In the genomic region with DNA sequence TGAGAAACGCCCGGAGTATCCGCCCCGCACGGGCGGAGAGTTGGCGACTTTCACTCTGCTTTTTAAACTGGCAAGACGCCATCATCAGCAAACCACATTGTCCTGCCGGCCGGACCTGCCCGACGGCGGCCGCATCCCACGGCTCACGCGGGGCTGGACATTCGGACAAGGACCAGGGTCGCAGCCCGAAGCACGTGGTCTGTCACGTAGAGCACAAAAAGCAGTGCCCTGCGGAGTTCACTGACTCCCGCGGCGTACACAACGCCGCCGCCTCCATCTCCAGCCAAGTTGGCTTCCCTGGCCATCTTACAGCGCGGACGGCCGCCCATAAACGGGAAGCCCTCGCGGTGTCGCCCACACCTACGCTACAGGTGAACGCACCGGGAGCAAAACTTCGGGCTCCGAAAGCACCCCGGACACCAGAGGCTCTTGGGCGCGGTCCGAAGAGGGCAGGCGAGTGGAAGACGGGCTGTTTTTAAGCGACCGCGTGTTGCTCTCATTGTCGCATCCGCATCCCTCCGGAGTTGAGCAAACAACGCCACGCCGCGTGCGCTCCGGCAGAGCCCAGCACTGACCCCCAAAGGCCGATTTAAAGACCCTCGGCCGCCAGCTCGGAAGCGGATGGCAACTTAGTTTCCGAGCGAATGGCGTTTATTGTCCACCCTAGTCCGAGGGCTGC, we compare ENCODE assay signal across 1 cellular context.
TF ChIP-seq lines count a peak whose summit lies in the region.

No MANE protein-coding gene starts in this region.

TF ChIP-seq in HEK293, 187 proteins besides CTCF, POLR2A, EP300 and RAD21 (continued from another document and continues in another):
- TF ChIP-seq, protein P1, sequence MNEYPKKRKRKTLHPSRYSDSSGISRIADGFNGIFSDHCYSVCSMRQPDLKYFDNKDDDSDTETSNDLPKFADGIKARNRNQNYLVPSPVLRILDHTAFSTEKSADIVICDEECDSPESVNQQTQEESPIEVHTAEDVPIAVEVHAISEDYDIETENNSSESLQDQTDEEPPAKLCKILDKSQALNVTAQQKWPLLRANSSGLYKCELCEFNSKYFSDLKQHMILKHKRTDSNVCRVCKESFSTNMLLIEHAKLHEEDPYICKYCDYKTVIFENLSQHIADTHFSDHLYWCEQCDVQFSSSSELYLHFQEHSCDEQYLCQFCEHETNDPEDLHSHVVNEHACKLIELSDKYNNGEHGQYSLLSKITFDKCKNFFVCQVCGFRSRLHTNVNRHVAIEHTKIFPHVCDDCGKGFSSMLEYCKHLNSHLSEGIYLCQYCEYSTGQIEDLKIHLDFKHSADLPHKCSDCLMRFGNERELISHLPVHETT (tag by site-specific recombination; IDR thresholded peaks at IDR 0.05): no peak
- TF ChIP-seq, protein P2, sequence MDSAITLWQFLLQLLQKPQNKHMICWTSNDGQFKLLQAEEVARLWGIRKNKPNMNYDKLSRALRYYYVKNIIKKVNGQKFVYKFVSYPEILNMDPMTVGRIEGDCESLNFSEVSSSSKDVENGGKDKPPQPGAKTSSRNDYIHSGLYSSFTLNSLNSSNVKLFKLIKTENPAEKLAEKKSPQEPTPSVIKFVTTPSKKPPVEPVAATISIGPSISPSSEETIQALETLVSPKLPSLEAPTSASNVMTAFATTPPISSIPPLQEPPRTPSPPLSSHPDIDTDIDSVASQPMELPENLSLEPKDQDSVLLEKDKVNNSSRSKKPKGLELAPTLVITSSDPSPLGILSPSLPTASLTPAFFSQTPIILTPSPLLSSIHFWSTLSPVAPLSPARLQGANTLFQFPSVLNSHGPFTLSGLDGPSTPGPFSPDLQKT (IDR thresholded peaks at IDR 0.05; ENCODE audit: borderline replicate concordance, low read depth, low read length): no peak
- TF ChIP-seq KLF7 (tag by site-specific recombination; IDR thresholded peaks at IDR 0.05; ENCODE audit: borderline replicate concordance) (no peak), ZFHX2 (tag by site-specific recombination; conservative IDR thresholded peaks at IDR 0.05) (no peak), ZNF777 (tag by site-specific recombination; IDR thresholded peaks at IDR 0.05; ENCODE audit: borderline replicate concordance) (peak; percentile 53; the same call in 1 of the 2 replicates), ZBTB7A (tag by site-specific recombination; IDR thresholded peaks at IDR 0.05; ENCODE audit: low read depth) (no peak), ZNF596 (tag by site-specific recombination; IDR thresholded peaks at IDR 0.05) (no peak), KLF10 (tag by site-specific recombination; IDR thresholded peaks at IDR 0.05) (no peak), ZIC2 (tag by site-specific recombination; IDR thresholded peaks at IDR 0.05) (peak; percentile 54), ZNF785 (tag by site-specific recombination; IDR thresholded peaks at IDR 0.05) (no peak), ZXDB (tag by site-specific recombination; IDR thresholded peaks at IDR 0.05) (peak; percentile 4; the same call in 1 of the 2 replicates), ZNF416 (tag by site-specific recombination; IDR thresholded peaks at IDR 0.05) (no peak), ZNF48 (tag by site-specific recombination; IDR thresholded peaks at IDR 0.05) (no peak), KLF8 (tag by site-specific recombination; IDR thresholded peaks at IDR 0.05) (peak; percentile 28; the same call in 1 of the 2 replicates), ZNF202 (tag by site-specific recombination; IDR thresholded peaks at IDR 0.05; ENCODE audit: borderline replicate concordance) (no peak), ZSCAN30 (tag by site-specific recombination; IDR thresholded peaks at IDR 0.05) (peak; percentile 13; the same call in 1 of the 2 replicates), PRDM1 (tag by site-specific recombination; IDR thresholded peaks at IDR 0.05) (peak; percentile 48), ZNF501 (tag by site-specific recombination; IDR thresholded peaks at IDR 0.05) (no peak), BCL11A (tag by site-specific recombination; IDR thresholded peaks at IDR 0.05; ENCODE audit: low read depth) (peak; percentile 35; the same call in 1 of the 2 replicates), ZNF311 (tag by site-specific recombination; IDR thresholded peaks at IDR 0.05; ENCODE audit: borderline replicate concordance) (no peak), SP3 (tag by site-specific recombination; IDR thresholded peaks at IDR 0.05) (peak; percentile 30; the same call in 1 of the 2 replicates), GLIS2 (tag by site-specific recombination; IDR thresholded peaks at IDR 0.05) (peak; percentile 49), ZNF549 (tag by site-specific recombination; IDR thresholded peaks at IDR 0.05) (no peak), ZEB2 (tag by site-specific recombination; IDR thresholded peaks at IDR 0.05) (peak; percentile 34; the same call in 1 of the 2 replicates), RBAK (tag by site-specific recombination; IDR thresholded peaks at IDR 0.05) (no peak), ZNF24 (tag by site-specific recombination; IDR thresholded peaks at IDR 0.05) (no peak), ZNF624 (tag by site-specific recombination; IDR thresholded peaks at IDR 0.05) (0 out of 2 replicates have a peak, but pooled peaks have one; percentile 8), GLIS1 (tag by site-specific recombination; IDR thresholded peaks at IDR 0.05) (0 out of 2 replicates have a peak, but pooled peaks have one; percentile 27), KLF9 (tag by site-specific recombination; IDR thresholded peaks at IDR 0.05; ENCODE audit: low read depth) (no peak), ZNF174 (tag by site-specific recombination; IDR thresholded peaks at IDR 0.05) (no peak), FEZF1 (tag by site-specific recombination; IDR thresholded peaks at IDR 0.05) (no peak), WT1 (tag by site-specific recombination; IDR thresholded peaks at IDR 0.05) (no peak; the same call in 1 of the 2 replicates), ZNF335 (tag by site-specific recombination; conservative IDR thresholded peaks at IDR 0.05) (peak; percentile 75), SALL2 (tag by site-specific recombination; IDR thresholded peaks at IDR 0.05; ENCODE audit: borderline replicate concordance) (no peak)
- TF ChIP-seq, protein P3, sequence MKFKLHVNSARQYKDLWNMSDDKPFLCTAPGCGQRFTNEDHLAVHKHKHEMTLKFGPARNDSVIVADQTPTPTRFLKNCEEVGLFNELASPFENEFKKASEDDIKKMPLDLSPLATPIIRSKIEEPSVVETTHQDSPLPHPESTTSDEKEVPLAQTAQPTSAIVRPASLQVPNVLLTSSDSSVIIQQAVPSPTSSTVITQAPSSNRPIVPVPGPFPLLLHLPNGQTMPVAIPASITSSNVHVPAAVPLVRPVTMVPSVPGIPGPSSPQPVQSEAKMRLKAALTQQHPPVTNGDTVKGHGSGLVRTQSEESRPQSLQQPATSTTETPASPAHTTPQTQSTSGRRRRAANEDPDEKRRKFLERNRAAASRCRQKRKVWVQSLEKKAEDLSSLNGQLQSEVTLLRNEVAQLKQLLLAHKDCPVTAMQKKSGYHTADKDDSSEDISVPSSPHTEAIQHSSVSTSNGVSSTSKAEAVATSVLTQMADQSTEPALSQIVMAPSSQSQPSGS (tag by site-specific recombination; IDR thresholded peaks at IDR 0.05; ENCODE audit: low read depth): no peak
- TF ChIP-seq, protein P4, sequence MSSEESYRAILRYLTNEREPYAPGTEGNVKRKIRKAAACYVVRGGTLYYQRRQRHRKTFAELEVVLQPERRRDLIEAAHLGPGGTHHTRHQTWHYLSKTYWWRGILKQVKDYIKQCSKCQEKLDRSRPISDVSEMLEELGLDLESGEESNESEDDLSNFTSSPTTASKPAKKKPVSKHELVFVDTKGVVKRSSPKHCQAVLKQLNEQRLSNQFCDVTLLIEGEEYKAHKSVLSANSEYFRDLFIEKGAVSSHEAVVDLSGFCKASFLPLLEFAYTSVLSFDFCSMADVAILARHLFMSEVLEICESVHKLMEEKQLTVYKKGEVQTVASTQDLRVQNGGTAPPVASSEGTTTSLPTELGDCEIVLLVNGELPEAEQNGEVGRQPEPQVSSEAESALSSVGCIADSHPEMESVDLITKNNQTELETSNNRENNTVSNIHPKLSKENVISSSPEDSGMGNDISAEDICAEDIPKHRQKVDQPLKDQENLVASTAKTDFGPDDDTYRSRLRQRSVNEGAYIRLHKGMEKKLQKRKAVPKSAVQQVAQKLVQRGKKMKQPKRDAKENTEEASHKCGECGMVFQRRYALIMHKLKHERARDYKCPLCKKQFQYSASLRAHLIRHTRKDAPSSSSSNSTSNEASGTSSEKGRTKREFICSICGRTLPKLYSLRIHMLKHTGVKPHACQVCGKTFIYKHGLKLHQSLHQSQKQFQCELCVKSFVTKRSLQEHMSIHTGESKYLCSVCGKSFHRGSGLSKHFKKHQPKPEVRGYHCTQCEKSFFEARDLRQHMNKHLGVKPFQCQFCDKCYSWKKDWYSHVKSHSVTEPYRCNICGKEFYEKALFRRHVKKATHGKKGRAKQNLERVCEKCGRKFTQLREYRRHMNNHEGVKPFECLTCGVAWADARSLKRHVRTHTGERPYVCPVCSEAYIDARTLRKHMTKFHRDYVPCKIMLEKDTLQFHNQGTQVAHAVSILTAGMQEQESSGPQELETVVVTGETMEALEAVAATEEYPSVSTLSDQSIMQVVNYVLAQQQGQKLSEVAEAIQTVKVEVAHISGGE (tag by site-specific recombination; conservative IDR thresholded peaks at IDR 0.05; ENCODE audit: low read depth): peak; percentile 13; the same call in 1 of the 2 replicates
- TF ChIP-seq, protein P5, sequence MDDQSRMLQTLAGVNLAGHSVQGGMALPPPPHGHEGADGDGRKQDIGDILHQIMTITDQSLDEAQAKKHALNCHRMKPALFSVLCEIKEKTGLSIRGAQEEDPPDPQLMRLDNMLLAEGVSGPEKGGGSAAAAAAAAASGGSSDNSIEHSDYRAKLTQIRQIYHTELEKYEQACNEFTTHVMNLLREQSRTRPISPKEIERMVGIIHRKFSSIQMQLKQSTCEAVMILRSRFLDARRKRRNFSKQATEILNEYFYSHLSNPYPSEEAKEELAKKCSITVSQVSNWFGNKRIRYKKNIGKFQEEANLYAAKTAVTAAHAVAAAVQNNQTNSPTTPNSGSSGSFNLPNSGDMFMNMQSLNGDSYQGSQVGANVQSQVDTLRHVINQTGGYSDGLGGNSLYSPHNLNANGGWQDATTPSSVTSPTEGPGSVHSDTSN (CRISPR knock-in tag; IDR thresholded peaks at IDR 0.05): peak; percentile 10; the same call in 1 of the 2 replicates
- TF ChIP-seq, protein P6, sequence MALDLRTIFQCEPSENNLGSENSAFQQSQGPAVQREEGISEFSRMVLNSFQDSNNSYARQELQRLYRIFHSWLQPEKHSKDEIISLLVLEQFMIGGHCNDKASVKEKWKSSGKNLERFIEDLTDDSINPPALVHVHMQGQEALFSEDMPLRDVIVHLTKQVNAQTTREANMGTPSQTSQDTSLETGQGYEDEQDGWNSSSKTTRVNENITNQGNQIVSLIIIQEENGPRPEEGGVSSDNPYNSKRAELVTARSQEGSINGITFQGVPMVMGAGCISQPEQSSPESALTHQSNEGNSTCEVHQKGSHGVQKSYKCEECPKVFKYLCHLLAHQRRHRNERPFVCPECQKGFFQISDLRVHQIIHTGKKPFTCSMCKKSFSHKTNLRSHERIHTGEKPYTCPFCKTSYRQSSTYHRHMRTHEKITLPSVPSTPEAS (tag by site-specific recombination; IDR thresholded peaks at IDR 0.05): no peak
- TF ChIP-seq, protein P7, sequence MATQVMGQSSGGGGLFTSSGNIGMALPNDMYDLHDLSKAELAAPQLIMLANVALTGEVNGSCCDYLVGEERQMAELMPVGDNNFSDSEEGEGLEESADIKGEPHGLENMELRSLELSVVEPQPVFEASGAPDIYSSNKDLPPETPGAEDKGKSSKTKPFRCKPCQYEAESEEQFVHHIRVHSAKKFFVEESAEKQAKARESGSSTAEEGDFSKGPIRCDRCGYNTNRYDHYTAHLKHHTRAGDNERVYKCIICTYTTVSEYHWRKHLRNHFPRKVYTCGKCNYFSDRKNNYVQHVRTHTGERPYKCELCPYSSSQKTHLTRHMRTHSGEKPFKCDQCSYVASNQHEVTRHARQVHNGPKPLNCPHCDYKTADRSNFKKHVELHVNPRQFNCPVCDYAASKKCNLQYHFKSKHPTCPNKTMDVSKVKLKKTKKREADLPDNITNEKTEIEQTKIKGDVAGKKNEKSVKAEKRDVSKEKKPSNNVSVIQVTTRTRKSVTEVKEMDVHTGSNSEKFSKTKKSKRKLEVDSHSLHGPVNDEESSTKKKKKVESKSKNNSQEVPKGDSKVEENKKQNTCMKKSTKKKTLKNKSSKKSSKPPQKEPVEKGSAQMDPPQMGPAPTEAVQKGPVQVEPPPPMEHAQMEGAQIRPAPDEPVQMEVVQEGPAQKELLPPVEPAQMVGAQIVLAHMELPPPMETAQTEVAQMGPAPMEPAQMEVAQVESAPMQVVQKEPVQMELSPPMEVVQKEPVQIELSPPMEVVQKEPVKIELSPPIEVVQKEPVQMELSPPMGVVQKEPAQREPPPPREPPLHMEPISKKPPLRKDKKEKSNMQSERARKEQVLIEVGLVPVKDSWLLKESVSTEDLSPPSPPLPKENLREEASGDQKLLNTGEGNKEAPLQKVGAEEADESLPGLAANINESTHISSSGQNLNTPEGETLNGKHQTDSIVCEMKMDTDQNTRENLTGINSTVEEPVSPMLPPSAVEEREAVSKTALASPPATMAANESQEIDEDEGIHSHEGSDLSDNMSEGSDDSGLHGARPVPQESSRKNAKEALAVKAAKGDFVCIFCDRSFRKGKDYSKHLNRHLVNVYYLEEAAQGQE (tag by site-specific recombination; IDR thresholded peaks at IDR 0.05): no peak; the same call in 1 of the 2 replicates
- TF ChIP-seq, protein P8, sequence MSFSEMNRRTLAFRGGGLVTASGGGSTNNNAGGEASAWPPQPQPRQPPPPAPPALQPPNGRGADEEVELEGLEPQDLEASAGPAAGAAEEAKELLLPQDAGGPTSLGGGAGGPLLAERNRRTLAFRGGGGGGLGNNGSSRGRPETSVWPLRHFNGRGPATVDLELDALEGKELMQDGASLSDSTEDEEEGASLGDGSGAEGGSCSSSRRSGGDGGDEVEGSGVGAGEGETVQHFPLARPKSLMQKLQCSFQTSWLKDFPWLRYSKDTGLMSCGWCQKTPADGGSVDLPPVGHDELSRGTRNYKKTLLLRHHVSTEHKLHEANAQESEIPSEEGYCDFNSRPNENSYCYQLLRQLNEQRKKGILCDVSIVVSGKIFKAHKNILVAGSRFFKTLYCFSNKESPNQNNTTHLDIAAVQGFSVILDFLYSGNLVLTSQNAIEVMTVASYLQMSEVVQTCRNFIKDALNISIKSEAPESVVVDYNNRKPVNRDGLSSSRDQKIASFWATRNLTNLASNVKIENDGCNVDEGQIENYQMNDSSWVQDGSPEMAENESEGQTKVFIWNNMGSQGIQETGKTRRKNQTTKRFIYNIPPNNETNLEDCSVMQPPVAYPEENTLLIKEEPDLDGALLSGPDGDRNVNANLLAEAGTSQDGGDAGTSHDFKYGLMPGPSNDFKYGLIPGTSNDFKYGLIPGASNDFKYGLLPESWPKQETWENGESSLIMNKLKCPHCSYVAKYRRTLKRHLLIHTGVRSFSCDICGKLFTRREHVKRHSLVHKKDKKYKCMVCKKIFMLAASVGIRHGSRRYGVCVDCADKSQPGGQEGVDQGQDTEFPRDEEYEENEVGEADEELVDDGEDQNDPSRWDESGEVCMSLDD (tag by site-specific recombination; IDR thresholded peaks at IDR 0.05): no peak
- TF ChIP-seq, protein P9, sequence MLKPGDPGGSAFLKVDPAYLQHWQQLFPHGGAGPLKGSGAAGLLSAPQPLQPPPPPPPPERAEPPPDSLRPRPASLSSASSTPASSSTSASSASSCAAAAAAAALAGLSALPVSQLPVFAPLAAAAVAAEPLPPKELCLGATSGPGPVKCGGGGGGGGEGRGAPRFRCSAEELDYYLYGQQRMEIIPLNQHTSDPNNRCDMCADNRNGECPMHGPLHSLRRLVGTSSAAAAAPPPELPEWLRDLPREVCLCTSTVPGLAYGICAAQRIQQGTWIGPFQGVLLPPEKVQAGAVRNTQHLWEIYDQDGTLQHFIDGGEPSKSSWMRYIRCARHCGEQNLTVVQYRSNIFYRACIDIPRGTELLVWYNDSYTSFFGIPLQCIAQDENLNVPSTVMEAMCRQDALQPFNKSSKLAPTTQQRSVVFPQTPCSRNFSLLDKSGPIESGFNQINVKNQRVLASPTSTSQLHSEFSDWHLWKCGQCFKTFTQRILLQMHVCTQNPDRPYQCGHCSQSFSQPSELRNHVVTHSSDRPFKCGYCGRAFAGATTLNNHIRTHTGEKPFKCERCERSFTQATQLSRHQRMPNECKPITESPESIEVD (tag by site-specific recombination; IDR thresholded peaks at IDR 0.05): no peak
